12 cellular contexts compared by ENCODE assay signal in the genomic region with DNA sequence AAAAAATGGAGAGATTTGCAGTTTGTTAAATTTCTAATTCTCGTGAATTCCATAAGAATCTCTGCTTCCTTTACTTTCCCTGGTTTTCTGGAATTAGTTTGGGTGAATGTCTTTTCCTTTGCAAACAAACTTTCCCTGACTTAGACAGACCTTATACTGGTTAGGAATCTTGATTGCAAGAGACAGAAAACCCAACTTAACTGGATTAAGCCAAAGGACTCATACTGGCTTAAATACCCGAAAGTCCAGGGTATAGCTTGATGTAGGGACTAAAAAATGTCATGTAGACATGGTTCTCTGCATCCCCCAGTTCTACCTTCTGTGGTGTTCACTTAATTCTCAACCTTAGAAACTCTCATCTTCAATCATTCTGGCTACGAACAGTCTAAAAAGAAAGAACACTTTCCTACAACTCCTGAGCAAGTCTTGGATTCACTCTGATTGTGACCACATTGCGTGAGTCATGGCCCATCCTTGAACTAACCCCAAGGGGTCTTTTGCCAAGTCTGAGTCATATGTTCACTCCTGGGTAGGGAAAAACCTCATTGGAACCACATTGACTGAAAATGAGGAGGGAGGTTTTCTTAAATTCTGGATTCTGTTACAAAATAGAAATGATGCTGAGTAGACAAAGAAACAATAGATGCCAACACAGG.
DNase-seq lines count a peak whose midpoint lies in the region; ATAC-seq, FAIRE-seq and TF ChIP-seq lines count a peak whose summit lies in the region.
"Had no signal": no experiment of that assay in that cellular context is flagged by ENCODE, and none has a peak within 500 bp of the region (broad histone marks: within the 10 kb centered on the region; RNA-seq: fewer than 3 reads in every experiment).

No MANE protein-coding gene starts in this region.

- no peaks in the 10 kb centered on the region for H4K20me1 ChIP-seq in GM12878 (ENCODE audit: control insufficient read depth, insufficient read depth)
- H4K20me1 ChIP-seq in hepatocyte (ENCODE audit: insufficient read depth, poor library complexity, severe bottlenecking), result no peaks in the 10 kb centered on the region

- POLR2A ChIA-PET in activated CD4-positive, alpha-beta T cell treated with anti-CD3 and anti-CD28 coated beads for 36 hours (lab: Charles Lee), result interaction anchor here (0.6 kb wide), 1 partner anchor 8 kb away, joined by 3 read pairs; no protein-coding TSS in a partner anchor
- POLR2A ChIA-PET in GM12878 (lab: Charles Lee), result no interaction called here

- no peaks in the 10 kb centered on the region for H3K4me1 ChIP-seq in GM12878 (ENCODE audit: control insufficient read depth, insufficient read depth, low read length)
- peaks cover 6 to 11% (median 9%) of the 10 kb centered on the region in 3 donors for H3K4me1 ChIP-seq in skeletal muscle tissue (ENCODE audit: control insufficient read depth in 3 of 3, insufficient read depth in 3 of 3, low read length in 3 of 3)
- H3K4me1 ChIP-seq in hepatocyte (ENCODE audit: insufficient read depth), result no peaks in the 10 kb centered on the region

- H3K79me2 ChIP-seq in GM12878 (ENCODE audit: control insufficient read depth, insufficient read depth, low read length), result no peaks in the 10 kb centered on the region
- H3K79me2 ChIP-seq in hepatocyte, result no peaks in the 10 kb centered on the region

- H3K27ac Mint-ChIP-seq in activated CD4-positive, alpha-beta T cell treated with anti-CD3 and anti-CD28 coated beads for 36 hours, result no peak overlapping the region

- H3K4me3 ChIP-seq in GM12878, result no peak overlapping the region
- peak overlapping the region in 1 of 3 donors; percentile 27 for H3K4me3 ChIP-seq in skeletal muscle tissue (ENCODE audit: low read length in 3 of 3)
- H3K4me3 ChIP-seq in hepatocyte, result no peak overlapping the region

- FAIRE-seq in GM12878 (lab: Jason Lieb, UNC), result no peak

- RAD21 ChIA-PET in GM12878 (lab: Charles Lee; ENCODE audit: unreplicated experiment), result no interaction called here

- no TSS peak for BruUV-seq in GM12878 (replicated peaks; lab: Mats Ljungman, UMichigan)

- TF ChIP-seq CTCF in GM12878 (IDR thresholded peaks at IDR 0.05 in 2 of 3, conservative IDR thresholded peaks at IDR 0.05 in 1 of 3; ENCODE audit: control insufficient read depth in 2 of 3, extremely low read depth in 1 of 3, insufficient read depth in 1 of 3, low read depth in 3 of 3, low read length in 3 of 3), result no peak
- no peak for TF ChIP-seq CTCF in hepatocyte (IDR thresholded peaks at IDR 0.05; ENCODE audit: poor library complexity)

- H3K27ac ChIP-seq in GM12878 (ENCODE audit: control insufficient read depth, insufficient read depth), result no peak overlapping the region
- H3K27ac ChIP-seq in skeletal muscle tissue (ENCODE audit: low read depth, low read length), result peak overlapping the region; percentile 72
- no peak overlapping the region for H3K27ac ChIP-seq in hepatocyte
- H3K27ac ChIP-seq: 22Rv1, epithelial cell of prostate, RWPE1 had no signal

- peaks cover 3% of the 10 kb centered on the region for H3K9me3 Mint-ChIP-seq in activated CD4-positive, alpha-beta T cell treated with anti-CD3 and anti-CD28 coated beads for 36 hours (ENCODE audit: low read depth)

- DNase-seq in activated CD4-positive, alpha-beta T cell treated with anti-CD3 and anti-CD28 coated beads for 36 hours, result peak; percentile 65
- no peak for DNase-seq in activated CD4-positive, alpha-beta T cell treated with anti-CD3 and anti-CD28 coated beads for 1 hour
- DNase-seq in GM12878 (ENCODE audit: low read depth, low spot score) (no peak), hepatocyte (ENCODE audit: low spot score) (no peak), UCSD-AML1 (lab: John Stamatoyannopoulos, UW; ENCODE audit: unreplicated experiment) (no peak)
- DNase-seq in activated CD4-positive, CD25-positive, alpha-beta regulatory T cell (lab: John Stamatoyannopoulos, UW), result no peak
- DNase-seq: midbrain had no signal

- SMC1A ChIA-PET in GM12878 (lab: Charles Lee; ENCODE audit: uncharacterized antibody, unreplicated experiment), result interaction anchor here (1.2 kb wide), 1 partner anchor 49 kb away, joined by 4 read pairs; no protein-coding TSS in a partner anchor

- H3K9me2 ChIP-seq in hepatocyte (replicated peaks; ENCODE audit: insufficient read depth), result no peaks in the 10 kb centered on the region

- intact Hi-C loops in activated CD4-positive, alpha-beta T cell treated with anti-CD3 and anti-CD28 coated beads for 36 hours (cut with DNase I, micrococcal nuclease), result loop anchor here (5.0 kb wide), 3 partner anchors 144 to 411 kb away; no protein-coding TSS in a partner anchor
- intact Hi-C loops in GM12878 (cut with micrococcal nuclease; ENCODE audit: unreplicated experiment), result no loop called here

- no peak for TF ChIP-seq EP300 in GM12878 (IDR thresholded peaks at IDR 0.05; ENCODE audit: borderline replicate concordance in 1 of 2, control insufficient read depth in 1 of 2, low read depth in 2 of 2, low read length in 2 of 2)

- no peaks in the 10 kb centered on the region for H3K36me3 Mint-ChIP-seq in activated CD4-positive, alpha-beta T cell treated with anti-CD3 and anti-CD28 coated beads for 36 hours (ENCODE audit: low read depth)

- H3K9me3 ChIP-seq in GM12878 (replicated peaks; ENCODE audit: control insufficient read depth, insufficient read depth, low read length) (peaks cover 4% of the 10 kb centered on the region), skeletal muscle tissue (ENCODE audit: control insufficient read depth in 3 of 3, low read length in 3 of 3) (no peaks in the 10 kb centered on the region), hepatocyte (ENCODE audit: low read depth) (no peaks in the 10 kb centered on the region)

- H2AFZ ChIP-seq in GM12878 (ENCODE audit: control insufficient read depth, low read depth, low read length) (no peak overlapping the region), hepatocyte (no peak overlapping the region)

- H3K9ac ChIP-seq in GM12878 (ENCODE audit: control insufficient read depth, insufficient read depth, low read length), result no peak overlapping the region
- H3K9ac ChIP-seq in skeletal muscle tissue (ENCODE audit: low read depth in 1 of 3, low read length in 3 of 3), result no peak overlapping the region

- H3K36me3 ChIP-seq in GM12878 (ENCODE audit: control insufficient read depth in 2 of 2, insufficient read depth in 2 of 2, low read length in 1 of 2) (no peaks in the 10 kb centered on the region), skeletal muscle tissue (ENCODE audit: control insufficient read depth in 3 of 3, insufficient read depth in 3 of 3, low read length in 3 of 3) (no peaks in the 10 kb centered on the region), hepatocyte (replicated peaks; ENCODE audit: insufficient read depth, low read depth) (no peaks in the 10 kb centered on the region)

- H3K4me2 ChIP-seq in GM12878 (ENCODE audit: control insufficient read depth, insufficient read depth) (no peak overlapping the region), hepatocyte (no peak overlapping the region)

- in situ Hi-C loops in GM12878 (cut with MboI), result no loop called here

- peaks cover 2% of the 10 kb centered on the region for H3K27me3 Mint-ChIP-seq in activated CD4-positive, alpha-beta T cell treated with anti-CD3 and anti-CD28 coated beads for 36 hours

- no peak for TF ChIP-seq RAD21 in GM12878 (IDR thresholded peaks at IDR 0.05; ENCODE audit: insufficient read depth, low read depth, low read length)

- no peak overlapping the region for H3K4me3 Mint-ChIP-seq in activated CD4-positive, alpha-beta T cell treated with anti-CD3 and anti-CD28 coated beads for 36 hours

- 16% methylated on average over 4 of the region's 4 CpGs for WGBS in GM12878 (ENCODE audit: insufficient coverage, insufficient replicate concordance, low lambda C conversion rate, missing lambda C conversion rate)
- WGBS in hepatocyte (ENCODE audit: low lambda C conversion rate, missing lambda C conversion rate), result 82% methylated on average over 4 of the region's 4 CpGs

- ATAC-seq in activated CD4-positive, alpha-beta T cell treated with anti-CD3 and anti-CD28 coated beads for 36 hours, result peak; percentile 79
- ATAC-seq in HG02884 (IDR thresholded peaks at IDR 0.05; ENCODE audit: unreplicated experiment), result peak; percentile 57
- no peak for ATAC-seq in GM12878

- H3K4me1 Mint-ChIP-seq in activated CD4-positive, alpha-beta T cell treated with anti-CD3 and anti-CD28 coated beads for 36 hours, result peaks cover 12% of the 10 kb centered on the region

- TF ChIP-seq POLR2A in GM12878 (IDR thresholded peaks at IDR 0.05; ENCODE audit: low read depth, low read length), result no peak

- CTCF ChIA-PET in activated CD4-positive, alpha-beta T cell treated with anti-CD3 and anti-CD28 coated beads for 36 hours (lab: Charles Lee), result interaction anchor here (1.1 kb wide), 1 partner anchor 141 kb away, joined by 3 read pairs; no protein-coding TSS in a partner anchor
- CTCF ChIA-PET in GM12878 (lab: Yijun Ruan, JAX), result no interaction called here

- no peaks in the 10 kb centered on the region; a peak in 1 of 4 replicates for H3K27me3 ChIP-seq in GM12878 (replicated peaks in 1 of 2; ENCODE audit: control insufficient read depth in 2 of 2, insufficient read depth in 2 of 2, low read length in 1 of 2)
- H3K27me3 ChIP-seq in skeletal muscle tissue (ENCODE audit: control insufficient read depth in 3 of 3, insufficient read depth in 3 of 3, low read length in 3 of 3), result no peaks in the 10 kb centered on the region
- no peaks in the 10 kb centered on the region for H3K27me3 ChIP-seq in hepatocyte

TF ChIP-seq in GM12878, 131 proteins besides CTCF, POLR2A, EP300 and RAD21:
- TF ChIP-seq FOXM1 (IDR thresholded peaks at IDR 0.05; ENCODE audit: low read depth, low read length) (peak; percentile 40; the same call in 1 of the 2 replicates), FOXK2 (IDR thresholded peaks at IDR 0.05) (no peak), LARP7 (IDR thresholded peaks at IDR 0.05) (no peak), NFIC (IDR thresholded peaks at IDR 0.05; ENCODE audit: low read depth, low read length) (peak; percentile 83), RUNX3 (IDR thresholded peaks at IDR 0.05; ENCODE audit: low read length) (peak; percentile 85), BCL11A (IDR thresholded peaks at IDR 0.05; ENCODE audit: low read depth, low read length) (peak; percentile 14; the same call in 1 of the 2 replicates), JUNB (IDR thresholded peaks at IDR 0.05) (peak; percentile 23; the same call in 1 of the 2 replicates)
- TF ChIP-seq, protein P1, sequence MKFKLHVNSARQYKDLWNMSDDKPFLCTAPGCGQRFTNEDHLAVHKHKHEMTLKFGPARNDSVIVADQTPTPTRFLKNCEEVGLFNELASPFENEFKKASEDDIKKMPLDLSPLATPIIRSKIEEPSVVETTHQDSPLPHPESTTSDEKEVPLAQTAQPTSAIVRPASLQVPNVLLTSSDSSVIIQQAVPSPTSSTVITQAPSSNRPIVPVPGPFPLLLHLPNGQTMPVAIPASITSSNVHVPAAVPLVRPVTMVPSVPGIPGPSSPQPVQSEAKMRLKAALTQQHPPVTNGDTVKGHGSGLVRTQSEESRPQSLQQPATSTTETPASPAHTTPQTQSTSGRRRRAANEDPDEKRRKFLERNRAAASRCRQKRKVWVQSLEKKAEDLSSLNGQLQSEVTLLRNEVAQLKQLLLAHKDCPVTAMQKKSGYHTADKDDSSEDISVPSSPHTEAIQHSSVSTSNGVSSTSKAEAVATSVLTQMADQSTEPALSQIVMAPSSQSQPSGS (IDR thresholded peaks at IDR 0.05; ENCODE audit: low read length), result 0 out of 2 replicates have a peak, but pooled peaks have one; percentile 17
